ENCODE assay signal across 16 cellular contexts in the genomic region with DNA sequence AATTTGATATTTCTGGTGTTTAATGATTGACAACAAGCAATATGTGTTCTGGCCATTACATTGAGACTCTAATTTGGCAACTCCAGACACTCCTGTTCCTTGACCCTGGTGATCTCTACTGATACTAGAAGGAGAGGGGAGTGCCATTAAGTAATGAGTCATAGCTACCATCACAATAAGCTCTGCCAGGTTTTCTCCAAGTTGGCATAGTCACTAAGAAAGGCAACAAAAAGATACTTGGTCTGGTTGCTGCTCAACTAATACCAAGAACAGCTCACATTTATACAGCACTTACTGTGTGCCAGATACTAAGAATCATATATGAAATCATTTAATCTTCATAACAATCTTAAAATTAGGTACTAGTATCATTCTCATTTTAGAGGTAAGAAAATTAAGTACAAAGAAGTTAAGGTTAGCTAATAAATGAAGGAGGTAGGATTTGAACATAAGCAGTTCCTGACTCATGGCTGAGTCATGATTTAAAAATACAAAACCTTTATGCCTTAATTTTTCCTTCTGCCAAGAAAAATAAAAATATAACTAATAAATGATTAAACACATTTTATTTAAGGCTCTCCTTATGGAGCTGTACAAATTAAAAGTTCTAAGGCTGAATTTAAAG. TPM values are rescaled to one million over a fixed set of nuclear protein-coding genes. Genes with fewer than 3 reads are reported as not detected.
DNase-seq lines count a peak whose midpoint lies in the region; ATAC-seq, FAIRE-seq and TF ChIP-seq lines count a peak whose summit lies in the region.
"Had no signal": no experiment of that assay in that cellular context is flagged by ENCODE, and none has a peak within 500 bp of the region (broad histone marks: within the 10 kb centered on the region; RNA-seq: fewer than 3 reads in every experiment).

No MANE protein-coding gene starts in this region.

- peaks cover 14% of the 10 kb centered on the region for H3K27me3 Mint-ChIP-seq in T-helper 17 cell
- H3K27me3 Mint-ChIP-seq: activated CD4-positive, alpha-beta T cell treated with anti-CD3 and anti-CD28 coated beads, Interleukin-2, amount 10 ng/mL, durations not matched to agents 24 days and 14 days; progenitor cell of endocrine pancreas had no signal

- no peak for TF ChIP-seq EP300 in Ishikawa (IDR thresholded peaks at IDR 0.05; ENCODE audit: borderline replicate concordance)
- no peak for TF ChIP-seq EP300 in upper lobe of left lung (IDR thresholded peaks at IDR 0.05)

- ATAC-seq in activated naive CD4-positive, alpha-beta T cell treated with anti-CD3 and anti-CD28 coated beads, Interleukin-2, amount 50 U/mL, for 72 hours: no peak
- ATAC-seq in upper lobe of left lung (ENCODE audit: low FRiP score in 2 of 2) (no peak), T-helper 17 cell (no peak)
- ATAC-seq: mucosa of descending colon; stimulated activated naive CD8-positive, alpha-beta T cell treated with anti-CD3 and anti-CD28 coated beads, Interleukin-15, Interleukin-2, amounts not matched to agents 100 U/mL and 50 U/mL, for 24 hours had no signal

- H3K4me1 Mint-ChIP-seq in T-helper 17 cell: no peaks in the 10 kb centered on the region
- H3K4me1 Mint-ChIP-seq: activated CD4-positive, alpha-beta T cell treated with anti-CD3 and anti-CD28 coated beads, Interleukin-2, amount 10 ng/mL, durations not matched to agents 24 days and 14 days; immature natural killer cell had no signal

- TF ChIP-seq CTCF in bronchial epithelial cell (IDR thresholded peaks at IDR 0.05; ENCODE audit: insufficient read depth, low read length, severe bottlenecking): no peak
- TF ChIP-seq CTCF in keratinocyte (optimal IDR thresholded peaks at IDR 0.05 in 1 of 3, IDR thresholded peaks at IDR 0.05 in 1 of 3, conservative IDR thresholded peaks at IDR 0.05 in 1 of 3; ENCODE audit: extremely low read depth in 1 of 3, insufficient read depth in 2 of 3, low read length in 3 of 3): no peak
- TF ChIP-seq CTCF in upper lobe of left lung (IDR thresholded peaks at IDR 0.05): no peak

- no peaks in the 10 kb centered on the region for H3K9me3 ChIP-seq in keratinocyte (ENCODE audit: control insufficient read depth, low read depth, low read length)
- H3K9me3 ChIP-seq in upper lobe of left lung: no peaks in the 10 kb centered on the region
- H3K9me3 ChIP-seq in T-helper 17 cell (ENCODE audit: control insufficient read depth, low read length, poor library complexity, severe bottlenecking): peaks cover 3% of the 10 kb centered on the region
- H3K9me3 ChIP-seq: BE2C, mucosa of descending colon had no signal

- H3K4me3 ChIP-seq in bronchial epithelial cell (ENCODE audit: low read depth, low read length) (no peak overlapping the region), keratinocyte (ENCODE audit: control insufficient read depth in 2 of 3, extremely low read depth in 1 of 3, insufficient read depth in 2 of 3, low read depth in 1 of 3, low read length in 3 of 3) (peak overlapping the region in 1 of 3 experiments; percentile 22), upper lobe of left lung (no peak overlapping the region)
- H3K4me3 ChIP-seq: mucosa of descending colon had no signal

- FAIRE-seq in bronchial epithelial cell (lab: Jason Lieb, UNC) (no peak), keratinocyte (lab: Jason Lieb, UNC) (peak; percentile 71)

- DNase-seq in COLO829 (ENCODE audit: low spot score): peak; percentile 53
- peak; percentile 89 for DNase-seq in bronchial epithelial cell (ENCODE audit: low read depth)
- DNase-seq in keratinocyte (ENCODE audit: low read depth, low spot score): no peak
- DNase-seq in activated naive CD4-positive, alpha-beta T cell treated with anti-CD3 and anti-CD28 coated beads, Interleukin-2, amount 50 U/mL, for 72 hours (ENCODE audit: low spot score in 2 of 2): no peak
- no peak for DNase-seq in upper lobe of left lung
- DNase-seq in T-helper 17 cell: no peak
- DNase-seq in NCI-H2227 treated with DMSO at 0.1 percent for 48 hours (lab: John Stamatoyannopoulos, UW): no peak
- DNase-seq: activated CD4-positive, alpha-beta T cell treated with anti-CD3 and anti-CD28 coated beads, Interleukin-2, amount 10 ng/mL, durations not matched to agents 24 days and 14 days; BE2C; immature natural killer cell; mucosa of descending colon; NCI-H2081 treated with DMSO at 0.1 percent for 48 hours; stimulated activated naive CD8-positive, alpha-beta T cell treated with anti-CD3 and anti-CD28 coated beads, Interleukin-15, Interleukin-2, amounts not matched to agents 100 U/mL and 50 U/mL, for 24 hours had no signal

- TF ChIP-seq RAD21 in Ishikawa (IDR thresholded peaks at IDR 0.05; ENCODE audit: low read depth): no peak

- H3K4me2 ChIP-seq in keratinocyte (ENCODE audit: control insufficient read depth, extremely low read depth, insufficient read depth, low read depth, low read length): peak overlapping the region; percentile 51

- H3K36me3 Mint-ChIP-seq in activated naive CD4-positive, alpha-beta T cell treated with anti-CD3 and anti-CD28 coated beads, Interleukin-2, amount 50 U/mL, for 72 hours: no peaks in the 10 kb centered on the region
- no peaks in the 10 kb centered on the region for H3K36me3 Mint-ChIP-seq in T-helper 17 cell (ENCODE audit: low read depth)
- H3K36me3 Mint-ChIP-seq: immature natural killer cell had no signal

- no peak overlapping the region for H3K27ac Mint-ChIP-seq in activated naive CD4-positive, alpha-beta T cell treated with anti-CD3 and anti-CD28 coated beads, Interleukin-2, amount 50 U/mL, for 72 hours
- no peak overlapping the region for H3K27ac Mint-ChIP-seq in T-helper 17 cell
- H3K27ac Mint-ChIP-seq: activated CD4-positive, alpha-beta T cell treated with anti-CD3 and anti-CD28 coated beads, Interleukin-2, amount 10 ng/mL, durations not matched to agents 24 days and 14 days; activated T-helper 1 cell treated with anti-CD3 and anti-CD28 coated beads, Interleukin-12 subunit alpha, Interleukin-12 subunit beta, Interleukin-2, Interleukin-4 antibody, amounts not matched to agents 30 ng/mL and 10 ng/mL and 1 ng/mL, durations not matched to agents 14 hours and 24 hours and 36 hours; immature natural killer cell; progenitor cell of endocrine pancreas had no signal

- peaks cover 15% of the 10 kb centered on the region for H3K4me1 ChIP-seq in keratinocyte (ENCODE audit: control insufficient read depth, extremely low read depth, insufficient read depth, low read length)
- H3K4me1 ChIP-seq in upper lobe of left lung: no peaks in the 10 kb centered on the region
- H3K4me1 ChIP-seq: BE2C had no signal

- no peaks in the 10 kb centered on the region for H3K9me1 ChIP-seq in keratinocyte (ENCODE audit: control insufficient read depth, extremely low read depth, insufficient read depth, low read length)

- no peak overlapping the region for H3K4me3 Mint-ChIP-seq in T-helper 17 cell
- H3K4me3 Mint-ChIP-seq: activated CD4-positive, alpha-beta T cell treated with anti-CD3 and anti-CD28 coated beads, Interleukin-2, amount 10 ng/mL, durations not matched to agents 24 days and 14 days; activated T-helper 1 cell treated with anti-CD3 and anti-CD28 coated beads, Interleukin-12 subunit alpha, Interleukin-12 subunit beta, Interleukin-2, Interleukin-4 antibody, amounts not matched to agents 30 ng/mL and 10 ng/mL and 1 ng/mL, durations not matched to agents 14 hours and 24 hours and 36 hours; immature natural killer cell had no signal

- H3K27me3 ChIP-seq in bronchial epithelial cell (ENCODE audit: control insufficient read depth, insufficient read depth, low read length) (no peaks in the 10 kb centered on the region), keratinocyte (ENCODE audit: control insufficient read depth, extremely low read depth, insufficient read depth, low read length) (no peaks in the 10 kb centered on the region), upper lobe of left lung (no peaks in the 10 kb centered on the region)
- H3K27me3 ChIP-seq: BE2C had no signal

- H3K79me2 ChIP-seq in keratinocyte (ENCODE audit: control insufficient read depth, insufficient read depth, low read length): no peaks in the 10 kb centered on the region

- H2AFZ ChIP-seq in keratinocyte (ENCODE audit: control insufficient read depth, low read length): no peak overlapping the region

- H3K9ac ChIP-seq in keratinocyte (ENCODE audit: control insufficient read depth, extremely low read depth, insufficient read depth, low read length): no peak overlapping the region

- no peak for TF ChIP-seq POLR2A in upper lobe of left lung (IDR thresholded peaks at IDR 0.05)

- H3K36me3 ChIP-seq in bronchial epithelial cell (ENCODE audit: control insufficient read depth, insufficient read depth, low read length) (no peaks in the 10 kb centered on the region), keratinocyte (ENCODE audit: control insufficient read depth in 2 of 2, extremely low read depth in 1 of 2, insufficient read depth in 2 of 2, low read length in 2 of 2) (no peaks in the 10 kb centered on the region), upper lobe of left lung (no peaks in the 10 kb centered on the region)
- H3K36me3 ChIP-seq: BE2C had no signal

- dilution Hi-C loops in keratinocyte (cut with MboI; ENCODE audit: extremely low pct_ligation_motif_present, low sequenced_read_pairs): no loop called here

- H3K27ac ChIP-seq in keratinocyte (ENCODE audit: control insufficient read depth, insufficient read depth, low read length) (peak overlapping the region; percentile 49), upper lobe of left lung (no peak overlapping the region)

- no peaks in the 10 kb centered on the region for H4K20me1 ChIP-seq in keratinocyte (ENCODE audit: control insufficient read depth, extremely low read depth, insufficient read depth, low read length)

- no peaks in the 10 kb centered on the region for H3K9me3 Mint-ChIP-seq in activated naive CD4-positive, alpha-beta T cell treated with anti-CD3 and anti-CD28 coated beads, Interleukin-2, amount 50 U/mL, for 72 hours
- H3K9me3 Mint-ChIP-seq: immature natural killer cell had no signal

RNA-seq across cellular contexts. Expression of a gene that starts 19.9 kb away (rescaled TPM):
- 5.8 and 9.5 TPM in 2 replicates for total RNA-seq in bronchial epithelial cell
- 4.2 to 10.1 TPM (median 8.6 TPM) in 3 replicates for polyA plus RNA-seq in keratinocyte
- 3.9 TPM for polyA plus RNA-seq in keratinocyte (2011; ENCODE audit: low read depth)
- 4.6 and 7.7 TPM in 2 replicates for polyA plus RNA-seq in keratinocyte (2011; cell fraction: cytosol; rRNA removed)
- polyA plus RNA-seq in keratinocyte (2011; cell fraction: nucleus; rRNA removed): 2.1 and 2.5 TPM in 2 replicates
- polyA plus RNA-seq in keratinocyte (2012; ENCODE audit: low replicate concordance): 3.9 and 8.1 TPM in 2 replicates
- polyA minus RNA-seq in keratinocyte: 2.5 to 3.9 TPM (median 3.8 TPM) in 3 replicates
- 7.1 TPM for polyA minus RNA-seq in keratinocyte (2011; cell fraction: cytosol; rRNA and poly(A)+ RNA removed)
- 1.2 and 4.0 TPM in 2 replicates for polyA minus RNA-seq in keratinocyte (2011; cell fraction: nucleus; rRNA and poly(A)+ RNA removed)
- total RNA-seq in activated naive CD4-positive, alpha-beta T cell treated with anti-CD3 and anti-CD28 coated beads, Interleukin-2, amount 50 U/mL, for 72 hours: 1 to 10 TPM; 5.6 to 7.8 TPM
- 10 to 100 TPM in 4 of 6 donors, 1 to 10 TPM in 2; 3.8 to 32.7 (median 23.9) TPM for total RNA-seq in upper lobe of left lung
- 10 to 100 TPM; 21.1 to 25.8 TPM for total RNA-seq in T-helper 17 cell

RNA-seq across cellular contexts. Expression of a gene that starts 55.4 kb away (rescaled TPM):
- total RNA-seq in bronchial epithelial cell (8.4 and 11.6 TPM in 2 replicates), upper lobe of left lung (10 to 100 TPM in 4 of 6 donors, 1 to 10 TPM in 2; 6.0 to 28.5 (median 12.7) TPM), T-helper 17 cell (10 to 100 TPM in 1 of 2 donors, 1 to 10 TPM in 1; 5.9 to 16.4 TPM)
- 4.5 to 9.3 TPM (median 7.5 TPM) in 3 replicates for polyA plus RNA-seq in keratinocyte
- polyA plus RNA-seq in keratinocyte (2011; ENCODE audit: low read depth): 2.7 TPM
- 5.5 and 8.7 TPM in 2 replicates for polyA plus RNA-seq in keratinocyte (2011; cell fraction: cytosol; rRNA removed)
- 10.3 and 11.9 TPM in 2 replicates for polyA plus RNA-seq in keratinocyte (2011; cell fraction: nucleus; rRNA removed)
- 3.5 and 7.3 TPM in 2 replicates for polyA plus RNA-seq in keratinocyte (2012; ENCODE audit: low replicate concordance)
- 7.5 to 21.1 TPM (median 8.2 TPM) in 3 replicates for polyA minus RNA-seq in keratinocyte
- polyA minus RNA-seq in keratinocyte (2011; cell fraction: cytosol; rRNA and poly(A)+ RNA removed): 8.2 TPM
- 7.9 and 13.1 TPM in 2 replicates for polyA minus RNA-seq in keratinocyte (2011; cell fraction: nucleus; rRNA and poly(A)+ RNA removed)
- total RNA-seq in activated naive CD4-positive, alpha-beta T cell treated with anti-CD3 and anti-CD28 coated beads, Interleukin-2, amount 50 U/mL, for 72 hours: 1 to 10 TPM; 1.5 to 2.6 TPM

Comparison
In these comparisons a context has a peak if more than half of its experiments do, and no peak if none do; other contexts are left out.
1. DNase-seq: peak in COLO829 (single experiment) and bronchial epithelial cell (single experiment); none in keratinocyte (single experiment), activated naive CD4-positive, alpha-beta T cell treated with anti-CD3 and anti-CD28 coated beads, Interleukin-2, amount 50 U/mL, for 72 hours (0 of 2), upper lobe of left lung (0 of 2), T-helper 17 cell (0 of 3) and NCI-H2227 treated with DMSO at 0.1 percent for 48 hours (single experiment).